Comparison of ENCODE assay signal across 6 cellular contexts in the genomic region with DNA sequence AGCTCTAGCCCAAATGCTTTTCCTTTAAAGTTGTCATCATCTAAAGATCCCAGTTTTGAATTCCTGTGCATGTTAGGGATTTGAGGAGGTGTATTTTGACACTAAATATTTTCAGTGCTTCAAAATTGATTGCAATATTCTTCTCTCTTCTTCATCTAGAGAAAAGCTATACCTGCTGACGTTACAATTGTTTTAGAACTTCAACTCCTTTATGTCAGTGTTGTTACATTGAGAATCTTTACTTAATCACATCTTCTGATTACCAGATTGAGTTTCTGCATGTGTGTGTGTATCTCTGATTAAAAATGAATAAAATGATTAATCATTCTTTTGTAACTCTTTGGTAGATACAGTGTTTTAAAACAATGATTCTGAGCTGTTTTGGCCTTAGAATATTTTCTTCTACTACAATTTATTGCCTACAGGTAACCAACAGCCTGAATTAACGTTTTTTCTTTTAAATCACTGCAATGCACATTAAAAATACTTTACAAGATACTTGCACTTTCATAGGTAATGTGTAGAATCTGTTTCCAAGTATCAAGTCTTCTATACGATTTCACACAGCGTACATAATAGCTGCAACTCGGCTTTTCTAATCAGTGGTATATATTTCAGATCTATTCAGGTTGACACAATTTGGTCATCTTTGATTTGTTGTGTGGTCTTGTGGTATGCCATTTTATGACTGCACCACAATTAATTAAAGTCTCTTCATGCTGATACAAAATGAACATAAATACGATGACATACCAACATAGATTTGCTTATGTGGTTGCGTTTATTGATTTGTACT.
DNase-seq lines count a peak whose midpoint lies in the region; ATAC-seq, FAIRE-seq and TF ChIP-seq lines count a peak whose summit lies in the region.
"Not testable (repeated sequence)": the region's sequence is repeated elsewhere in the genome, so short reads cannot be mapped to it uniquely, and the experiment has no call there.

No MANE protein-coding gene starts in this region.

- not testable (repeated sequence) for H3K27ac ChIP-seq in right cardiac atrium (ENCODE audit: low read length)

- ATAC-seq in right cardiac atrium = peak; percentile 43 to 54
- ATAC-seq in mucosa of descending colon = peak; percentile 7
- ATAC-seq in stimulated activated memory B cell treated with anti-CD40 and anti-IgM and Interleukin-4, amounts not matched to agents 10 μg/mL and 1 μg/mL and 100 μg/mL, for 72 hours = peak; percentile 48

- H3K36me3 Mint-ChIP-seq in activated CD4-positive, alpha-beta T cell treated with anti-CD3 and anti-CD28 coated beads, Interleukin-2, amount 10 ng/mL, durations not matched to agents 24 days and 14 days (ENCODE audit: low read depth); stimulated activated memory B cell treated with anti-CD40 and anti-IgM and Interleukin-4, amounts not matched to agents 10 μg/mL and 1 μg/mL and 100 μg/mL, for 72 hours: not testable (repeated sequence)

- TF ChIP-seq CTCF in mucosa of descending colon (IDR thresholded peaks at IDR 0.05) = not testable (repeated sequence)

- 60% methylated on average over 7 of the region's 7 CpGs for WGBS in right cardiac atrium

- H3K36me3 ChIP-seq in mucosa of descending colon (ENCODE audit: low read depth) = not testable (repeated sequence)

- H3K4me1 ChIP-seq in right cardiac atrium (ENCODE audit: control insufficient read depth, insufficient read depth, low read length); mucosa of descending colon (ENCODE audit: low read depth): not testable (repeated sequence)

- H3K27me3 ChIP-seq in right cardiac atrium (ENCODE audit: control insufficient read depth, insufficient read depth) = not testable (repeated sequence)

- intact Hi-C loops in activated CD4-positive, alpha-beta T cell treated with anti-CD3 and anti-CD28 coated beads, Interleukin-2, amount 10 ng/mL, durations not matched to agents 24 days and 14 days (cut with micrococcal nuclease); right cardiac atrium (cut with DNase I); mucosa of descending colon (cut with DNase I, micrococcal nuclease): not testable (repeated sequence)

- not testable (repeated sequence) for H3K9me3 Mint-ChIP-seq in activated CD4-positive, alpha-beta T cell treated with anti-CD3 and anti-CD28 coated beads, Interleukin-2, amount 10 ng/mL, durations not matched to agents 24 days and 14 days; stimulated activated memory B cell treated with anti-CD40 and anti-IgM and Interleukin-4, amounts not matched to agents 10 μg/mL and 1 μg/mL and 100 μg/mL, for 72 hours

- H3K4me3 Mint-ChIP-seq in activated CD4-positive, alpha-beta T cell treated with anti-CD3 and anti-CD28 coated beads, Interleukin-2, amount 10 ng/mL, durations not matched to agents 24 days and 14 days; stimulated activated memory B cell treated with anti-CD40 and anti-IgM and Interleukin-4, amounts not matched to agents 10 μg/mL and 1 μg/mL and 100 μg/mL, for 72 hours: not testable (repeated sequence)

- peak; percentile 8 for DNase-seq in activated CD4-positive, alpha-beta T cell treated with anti-CD3 and anti-CD28 coated beads, Interleukin-2, amount 10 ng/mL, durations not matched to agents 24 days and 14 days
- not testable (repeated sequence) for DNase-seq in frontal cortex (ENCODE audit: low spot score in 2 of 2); right cardiac atrium; mucosa of descending colon
- peak; percentile 14 for DNase-seq in pons (ENCODE audit: low spot score)

- H3K9me3 ChIP-seq in right cardiac atrium (ENCODE audit: control insufficient read depth, low read length); mucosa of descending colon: not testable (repeated sequence)

- not testable (repeated sequence) for H3K4me1 Mint-ChIP-seq in activated CD4-positive, alpha-beta T cell treated with anti-CD3 and anti-CD28 coated beads, Interleukin-2, amount 10 ng/mL, durations not matched to agents 24 days and 14 days; stimulated activated memory B cell treated with anti-CD40 and anti-IgM and Interleukin-4, amounts not matched to agents 10 μg/mL and 1 μg/mL and 100 μg/mL, for 72 hours

- H3K27me3 Mint-ChIP-seq in activated CD4-positive, alpha-beta T cell treated with anti-CD3 and anti-CD28 coated beads, Interleukin-2, amount 10 ng/mL, durations not matched to agents 24 days and 14 days; stimulated activated memory B cell treated with anti-CD40 and anti-IgM and Interleukin-4, amounts not matched to agents 10 μg/mL and 1 μg/mL and 100 μg/mL, for 72 hours: not testable (repeated sequence)

- FAIRE-seq in frontal cortex (lab: Jason Lieb, UNC) = peak; percentile 60

- not testable (repeated sequence) for H3K4me3 ChIP-seq in right cardiac atrium (ENCODE audit: low read length); mucosa of descending colon

- H3K27ac Mint-ChIP-seq in activated CD4-positive, alpha-beta T cell treated with anti-CD3 and anti-CD28 coated beads, Interleukin-2, amount 10 ng/mL, durations not matched to agents 24 days and 14 days; stimulated activated memory B cell treated with anti-CD40 and anti-IgM and Interleukin-4, amounts not matched to agents 10 μg/mL and 1 μg/mL and 100 μg/mL, for 72 hours: not testable (repeated sequence)
